ENCODE assay signal across 8 cellular contexts in genomic region chr1:212284332-212284743, GRCh38. TPM values are rescaled to one million over a fixed set of nuclear protein-coding genes. Genes with fewer than 3 reads are reported as not detected.
A peak's percentile ranks its signal among the peaks of the same experiment; 100 is the strongest.
DNase-seq lines count a peak whose midpoint lies in the region; ATAC-seq and TF ChIP-seq lines count a peak whose summit lies in the region.

No MANE protein-coding gene starts in this region.

- ATAC-seq in CD4-positive, CD25-positive, alpha-beta regulatory T cell (ENCODE audit: low read depth in 2 of 2), result no peak
- ATAC-seq in GM19328 (IDR thresholded peaks at IDR 0.05; ENCODE audit: unreplicated experiment), result no peak

- TF ChIP-seq CTCF in OCI-LY1 (IDR thresholded peaks at IDR 0.05; ENCODE audit: low read length) (no peak), endothelial cell (IDR thresholded peaks at IDR 0.05; ENCODE audit: unreplicated experiment) (no peak), neutrophil (IDR thresholded peaks at IDR 0.05) (no peak)

- no peaks in the 10 kb centered on the region for H4K20me1 ChIP-seq in OCI-LY1 (ENCODE audit: insufficient read depth, low read length)

- no peaks in the 10 kb centered on the region for H3K36me3 ChIP-seq in CD4-positive, CD25-positive, alpha-beta regulatory T cell (ENCODE audit: control insufficient read depth, insufficient read depth, low read length)
- peaks cover 4% of the 10 kb centered on the region; the same call in 1 of the 2 replicates for H3K36me3 ChIP-seq in OCI-LY1 (ENCODE audit: insufficient read depth, low read length)
- no peaks in the 10 kb centered on the region for H3K36me3 ChIP-seq in neutrophil

- H3K4me1 ChIP-seq in CD4-positive, CD25-positive, alpha-beta regulatory T cell (ENCODE audit: control insufficient read depth, insufficient read depth, low read length, poor library complexity, severe bottlenecking), result peaks cover 38% of the 10 kb centered on the region
- peaks cover 25% of the 10 kb centered on the region for H3K4me1 ChIP-seq in OCI-LY1 (ENCODE audit: insufficient read depth, low read length, severe bottlenecking)
- peaks cover 45 to 53% of the 10 kb centered on the region in 2 experiments for H3K4me1 ChIP-seq in neutrophil (ENCODE audit: control insufficient read depth in 1 of 2, insufficient read depth in 1 of 2, low read depth in 1 of 2, low read length in 1 of 2)

- peaks cover 6 to 36% (median 23%) of the 10 kb centered on the region in 4 donors for H3K4me1 Mint-ChIP-seq in CD4-positive, CD25-positive, alpha-beta regulatory T cell
- peaks cover 18% of the 10 kb centered on the region for H3K4me1 Mint-ChIP-seq in endothelial cell (ENCODE audit: unreplicated experiment)

- peak overlapping the region in 2 of 3 donors; percentile 98 to 99 for H3K27ac Mint-ChIP-seq in CD4-positive, CD25-positive, alpha-beta regulatory T cell
- no peak overlapping the region for H3K27ac Mint-ChIP-seq in endothelial cell (ENCODE audit: unreplicated experiment)

- H3K9me3 ChIP-seq in CD4-positive, CD25-positive, alpha-beta regulatory T cell (ENCODE audit: control insufficient read depth in 2 of 2, low read length in 2 of 2), result no peaks in the 10 kb centered on the region
- H3K9me3 ChIP-seq in OCI-LY1 (ENCODE audit: low read length), result no peaks in the 10 kb centered on the region; the same call in 1 of the 2 replicates
- no peaks in the 10 kb centered on the region for H3K9me3 ChIP-seq in neutrophil

- peak overlapping the region; percentile 60 for H3K9ac ChIP-seq in OCI-LY1 (ENCODE audit: low read length)

- H3K79me2 ChIP-seq in OCI-LY1 (ENCODE audit: insufficient read depth, low read length), result peaks cover 31% of the 10 kb centered on the region

- no peaks in the 10 kb centered on the region for H3F3A ChIP-seq in OCI-LY1 (ENCODE audit: insufficient read depth, low read length)

- H3K27me3 Mint-ChIP-seq in CD4-positive, CD25-positive, alpha-beta regulatory T cell, result peaks cover 7% of the 10 kb centered on the region
- H3K27me3 Mint-ChIP-seq in endothelial cell (ENCODE audit: unreplicated experiment), result peaks cover 10% of the 10 kb centered on the region

- no peaks in the 10 kb centered on the region for H3K9me3 Mint-ChIP-seq in CD4-positive, CD25-positive, alpha-beta regulatory T cell
- no peaks in the 10 kb centered on the region for H3K9me3 Mint-ChIP-seq in endothelial cell (ENCODE audit: unreplicated experiment)

- no peak for DNase-seq in CD4-positive, CD25-positive, alpha-beta regulatory T cell
- DNase-seq in endothelial cell (ENCODE audit: low spot score) (no peak), occipital lobe (lab: John Stamatoyannopoulos, UW) (no peak), amniotic stem cell (lab: John Stamatoyannopoulos, UW) (no peak), AG08396 (ENCODE audit: low spot score) (no peak)

- no peaks in the 10 kb centered on the region for H3K36me3 Mint-ChIP-seq in CD4-positive, CD25-positive, alpha-beta regulatory T cell
- H3K36me3 Mint-ChIP-seq in endothelial cell (ENCODE audit: low read depth, unreplicated experiment), result peaks cover 5% of the 10 kb centered on the region

- H3K4me3 Mint-ChIP-seq in CD4-positive, CD25-positive, alpha-beta regulatory T cell, result peak overlapping the region; percentile 91 to 97 (median 96)
- peak overlapping the region; percentile 96 for H3K4me3 Mint-ChIP-seq in endothelial cell (ENCODE audit: unreplicated experiment)

- H3K4me2 ChIP-seq in OCI-LY1 (ENCODE audit: low read length), result peak overlapping the region; percentile 82

- no peak overlapping the region for H2AFZ ChIP-seq in OCI-LY1 (ENCODE audit: low read length)

- peak overlapping the region; percentile 83 for H3K4me3 ChIP-seq in CD4-positive, CD25-positive, alpha-beta regulatory T cell (ENCODE audit: low read depth, low read length)
- H3K4me3 ChIP-seq in OCI-LY1 (ENCODE audit: low read depth, low read length, poor library complexity, severe bottlenecking) (peak overlapping the region; percentile 66), neutrophil (ENCODE audit: low read depth in 1 of 2, low read length in 1 of 2) (peak overlapping the region; percentile 85 to 99)

- no peaks in the 10 kb centered on the region for H3K27me3 ChIP-seq in CD4-positive, CD25-positive, alpha-beta regulatory T cell (ENCODE audit: control insufficient read depth, insufficient read depth, low read length)
- H3K27me3 ChIP-seq in OCI-LY1 (ENCODE audit: insufficient read depth, low read length) (no peaks in the 10 kb centered on the region), neutrophil (no peaks in the 10 kb centered on the region)

- peak overlapping the region; percentile 94 for H3K27ac ChIP-seq in CD4-positive, CD25-positive, alpha-beta regulatory T cell (ENCODE audit: insufficient read depth, low read length, poor library complexity, severe bottlenecking)
- peak overlapping the region; percentile 82 for H3K27ac ChIP-seq in OCI-LY1 (ENCODE audit: low read depth, low read length, poor library complexity, severe bottlenecking)
- peak overlapping the region; percentile 95 for H3K27ac ChIP-seq in neutrophil

- no peaks in the 10 kb centered on the region for H3K9me2 ChIP-seq in OCI-LY1 (ENCODE audit: low read depth, low read length)

RNA-seq across cellular contexts. Expression of gene PPP2R5A, which starts 0.9 kb away (rescaled TPM):
- 64.6 TPM for total RNA-seq in CD4-positive, CD25-positive, alpha-beta regulatory T cell
- 10 to 100 TPM; 41.6 to 52.8 (median 46.2) TPM for polyA plus RNA-seq in CD4-positive, CD25-positive, alpha-beta regulatory T cell
- 25.5 TPM for total RNA-seq in endothelial cell (ENCODE audit: unreplicated experiment)
- total RNA-seq in occipital lobe, result 34.5 TPM
